Comparison of ENCODE assay signal across 23 cellular contexts in genomic region chrX:105715746-105716145, GRCh38.
DNase-seq lines count a peak whose midpoint lies in the region; ATAC-seq, FAIRE-seq and TF ChIP-seq lines count a peak whose summit lies in the region.
"Had no signal": no experiment of that assay in that cellular context is flagged by ENCODE, and none has a peak within 500 bp of the region (broad histone marks: within the 10 kb centered on the region; RNA-seq: fewer than 3 reads in every experiment).

No MANE protein-coding gene starts in this region.

- H3K9me2 ChIP-seq in PC-3 (replicated peaks; ENCODE audit: low read length) (no peaks in the 10 kb centered on the region), GM23338 (ENCODE audit: insufficient read depth) (no peaks in the 10 kb centered on the region)

- H2AFZ ChIP-seq in PC-3 (ENCODE audit: low read length) (no peak overlapping the region), trophoblast cell (ENCODE audit: insufficient read depth, low read length, poor library complexity) (no peak overlapping the region), GM23338 (no peak overlapping the region)

- no peak for FAIRE-seq in bronchial epithelial cell (lab: Jason Lieb, UNC)
- FAIRE-seq: A549, D721Med, G401.6, GM12891, GM19239 had no signal

- H3K23ac ChIP-seq in trophoblast cell (ENCODE audit: low read length): no peak overlapping the region

- no peaks in the 10 kb centered on the region for H3K36me3 ChIP-seq in PC-3 (ENCODE audit: low read depth, low read length)
- H3K36me3 ChIP-seq in bronchial epithelial cell (ENCODE audit: control insufficient read depth, insufficient read depth, low read length): no peaks in the 10 kb centered on the region
- no peaks in the 10 kb centered on the region for H3K36me3 ChIP-seq in trophoblast cell (ENCODE audit: control insufficient read depth in 1 of 2, insufficient read depth in 2 of 2, low read length in 2 of 2)
- no peaks in the 10 kb centered on the region for H3K36me3 ChIP-seq in GM23338 (ENCODE audit: insufficient read depth)
- H3K36me3 ChIP-seq: BLaER1 treated with 17β-estradiol and CSF1 and Interleukin-3, amounts not matched to agents 10 nM and 100 nM had no signal

- H3K27ac Mint-ChIP-seq in type B pancreatic cell (peak overlapping the region; percentile 61), GM23338 (no peak overlapping the region)
- no peak overlapping the region for H3K27ac Mint-ChIP-seq in T-helper 2 cell treated with Interferon-gamma antibody and Interleukin-4, amounts not matched to agents 5 μg/mL and 100 μg/mL, for 36 hours
- H3K27ac Mint-ChIP-seq: B cell; CD4-positive, alpha-beta T cell; CD8-positive, alpha-beta T cell had no signal

- peaks cover 15% of the 10 kb centered on the region for H3K9me3 Mint-ChIP-seq in type B pancreatic cell
- peaks cover 4% of the 10 kb centered on the region; the same call in 2 of the 3 replicates for H3K9me3 Mint-ChIP-seq in GM23338
- H3K9me3 Mint-ChIP-seq in T-helper 2 cell treated with Interferon-gamma antibody and Interleukin-4, amounts not matched to agents 5 μg/mL and 100 μg/mL, for 36 hours: no peaks in the 10 kb centered on the region
- H3K9me3 Mint-ChIP-seq: CD4-positive, alpha-beta T cell; CD8-positive, alpha-beta T cell had no signal

- H3K4me1 Mint-ChIP-seq in type B pancreatic cell (ENCODE audit: unreplicated experiment): no peaks in the 10 kb centered on the region
- no peaks in the 10 kb centered on the region; the same call in 2 of the 3 replicates for H3K4me1 Mint-ChIP-seq in GM23338
- H3K4me1 Mint-ChIP-seq in T-helper 2 cell treated with Interferon-gamma antibody and Interleukin-4, amounts not matched to agents 5 μg/mL and 100 μg/mL, for 36 hours (ENCODE audit: low read depth): no peaks in the 10 kb centered on the region
- H3K4me1 Mint-ChIP-seq: B cell had no signal

- H3K36me3 Mint-ChIP-seq in type B pancreatic cell (no peaks in the 10 kb centered on the region), GM23338 (ENCODE audit: low read depth) (no peaks in the 10 kb centered on the region; the same call in 2 of the 3 replicates)
- H3K36me3 Mint-ChIP-seq in T-helper 2 cell treated with Interferon-gamma antibody and Interleukin-4, amounts not matched to agents 5 μg/mL and 100 μg/mL, for 36 hours (ENCODE audit: low read depth): no peaks in the 10 kb centered on the region
- H3K36me3 Mint-ChIP-seq: CD8-positive, alpha-beta T cell had no signal

- CTCF ChIA-PET in PC-3 (lab: Charles Lee): no interaction called here

- no peak overlapping the region for H4K8ac ChIP-seq in trophoblast cell (ENCODE audit: low read depth, low read length)

- H3K79me2 ChIP-seq in PC-3 (ENCODE audit: low read length): no peaks in the 10 kb centered on the region
- no peaks in the 10 kb centered on the region for H3K79me2 ChIP-seq in trophoblast cell (ENCODE audit: control insufficient read depth, insufficient read depth, low read length, poor library complexity)
- no peaks in the 10 kb centered on the region for H3K79me2 ChIP-seq in GM23338 (replicated peaks; ENCODE audit: insufficient read depth)

- intact Hi-C loops in PC-3 (cut with micrococcal nuclease): no loop called here

- no peak overlapping the region for H2BK12ac ChIP-seq in trophoblast cell (ENCODE audit: low read length)

- peak; percentile 72 for DNase-seq in PC-3
- DNase-seq in bronchial epithelial cell (ENCODE audit: low read depth): peak; percentile 23
- peak; percentile 60 to 96 for DNase-seq in trophoblast cell
- no peak for DNase-seq in type B pancreatic cell (ENCODE audit: extremely low spot score, unreplicated experiment)
- DNase-seq in NCI-H1092 (lab: John Stamatoyannopoulos, UW): no peak
- no peak for DNase-seq in GM23338 (ENCODE audit: low spot score)
- no peak for DNase-seq in T-helper 2 cell treated with Interferon-gamma antibody and Interleukin-4, amounts not matched to agents 5 μg/mL and 100 μg/mL, for 36 hours (ENCODE audit: low spot score)
- DNase-seq: AML-193; Caco-2; Calu3; CD4-positive, alpha-beta T cell; CD8-positive, alpha-beta T cell; DMS79 treated with DMSO at 0.1 percent for 48 hours; GF-D8 had no signal

- H3K4ac ChIP-seq in trophoblast cell (ENCODE audit: low read depth, low read length): no peak overlapping the region

- H3K4me1 ChIP-seq in PC-3 (ENCODE audit: insufficient read depth, low read length) (peaks cover 14% of the 10 kb centered on the region), trophoblast cell (ENCODE audit: control insufficient read depth in 1 of 2, insufficient read depth in 2 of 2, low read length in 2 of 2) (no peaks in the 10 kb centered on the region), GM23338 (ENCODE audit: insufficient read depth) (no peaks in the 10 kb centered on the region)
- H3K4me1 ChIP-seq: A549; BLaER1 treated with 17β-estradiol and CSF1 and Interleukin-3, amounts not matched to agents 10 nM and 100 nM had no signal

- H3K27me3 ChIP-seq in PC-3 (ENCODE audit: low read length) (no peaks in the 10 kb centered on the region), bronchial epithelial cell (ENCODE audit: control insufficient read depth, insufficient read depth, low read length) (no peaks in the 10 kb centered on the region), trophoblast cell (ENCODE audit: insufficient read depth, low read length) (no peaks in the 10 kb centered on the region), GM23338 (ENCODE audit: insufficient read depth) (no peaks in the 10 kb centered on the region)

- H3K14ac ChIP-seq in trophoblast cell (ENCODE audit: low read length): no peak overlapping the region

- H3K4me3 ChIP-seq in PC-3 (ENCODE audit: low read length): no peak overlapping the region
- H3K4me3 ChIP-seq in bronchial epithelial cell (ENCODE audit: low read depth, low read length): no peak overlapping the region
- no peak overlapping the region for H3K4me3 ChIP-seq in trophoblast cell (ENCODE audit: low read depth, low read length)
- H3K4me3 ChIP-seq in GM23338: no peak overlapping the region
- H3K4me3 ChIP-seq: A549; BLaER1 treated with 17β-estradiol and CSF1 and Interleukin-3, amounts not matched to agents 10 nM and 100 nM had no signal

- H3K27me3 Mint-ChIP-seq in type B pancreatic cell (no peaks in the 10 kb centered on the region), GM23338 (ENCODE audit: insufficient read depth, low read depth, poor library complexity) (no peaks in the 10 kb centered on the region)
- H3K27me3 Mint-ChIP-seq in T-helper 2 cell treated with Interferon-gamma antibody and Interleukin-4, amounts not matched to agents 5 μg/mL and 100 μg/mL, for 36 hours (ENCODE audit: low read depth): no peaks in the 10 kb centered on the region
- H3K27me3 Mint-ChIP-seq: B cell; CD4-positive, alpha-beta T cell had no signal

- H3K18ac ChIP-seq in trophoblast cell (ENCODE audit: low read length): no peak overlapping the region

- ATAC-seq in PC-3 (no peak), GM23338 (no peak)
- ATAC-seq: A549; CD8-positive, alpha-beta T cell had no signal

- peak overlapping the region; percentile 7; the same call in 1 of the 2 replicates for H3K4me2 ChIP-seq in PC-3 (ENCODE audit: low read length)
- H3K4me2 ChIP-seq in trophoblast cell (ENCODE audit: low read length): no peak overlapping the region
- no peak overlapping the region for H3K4me2 ChIP-seq in GM23338
- H3K4me2 ChIP-seq: A549; BLaER1 treated with 17β-estradiol and CSF1 and Interleukin-3, amounts not matched to agents 10 nM and 100 nM had no signal

- H4K20me1 ChIP-seq in PC-3 (ENCODE audit: low read length): no peaks in the 10 kb centered on the region
- no peaks in the 10 kb centered on the region for H4K20me1 ChIP-seq in GM23338 (replicated peaks; ENCODE audit: insufficient read depth)
- H4K20me1 ChIP-seq: BLaER1 treated with 17β-estradiol and CSF1 and Interleukin-3, amounts not matched to agents 10 nM and 100 nM had no signal

- POLR2A ChIA-PET in PC-3 (lab: Charles Lee; ENCODE audit: unreplicated experiment): no interaction called here

- no peak overlapping the region for H2BK120ac ChIP-seq in trophoblast cell (ENCODE audit: insufficient read depth, low read length, poor library complexity)

- no peak overlapping the region for H3K9ac ChIP-seq in PC-3 (ENCODE audit: low read length)
- H3K9ac ChIP-seq in trophoblast cell (ENCODE audit: low read length): no peak overlapping the region
- H3K9ac ChIP-seq: BLaER1 treated with 17β-estradiol and CSF1 and Interleukin-3, amounts not matched to agents 10 nM and 100 nM had no signal

- TF ChIP-seq CTCF in PC-3 (conservative IDR thresholded peaks at IDR 0.05; ENCODE audit: low read depth, low read length) (no peak), bronchial epithelial cell (IDR thresholded peaks at IDR 0.05; ENCODE audit: insufficient read depth, low read length, severe bottlenecking) (no peak), type B pancreatic cell (conservative IDR thresholded peaks at IDR 0.05) (no peak), GM23338 (conservative IDR thresholded peaks at IDR 0.05; ENCODE audit: low read depth in 2 of 2) (no peak)

- H2BK5ac ChIP-seq in trophoblast cell (ENCODE audit: low read depth, low read length, poor library complexity): no peak overlapping the region

- H3F3A ChIP-seq in PC-3 (ENCODE audit: low read length, unreplicated experiment) (no peaks in the 10 kb centered on the region), GM23338 (replicated peaks; ENCODE audit: low read depth) (no peaks in the 10 kb centered on the region)

- H3K27ac ChIP-seq in PC-3 (ENCODE audit: low read length) (peak overlapping the region; percentile 29), trophoblast cell (ENCODE audit: low read depth, low read length) (no peak overlapping the region), GM23338 (ENCODE audit: low read depth) (no peak overlapping the region)
- H3K27ac ChIP-seq: 22Rv1; A549; BLaER1 treated with 17β-estradiol and CSF1 and Interleukin-3, amounts not matched to agents 10 nM and 100 nM; C4-2B had no signal

- no peak overlapping the region for H4K12ac ChIP-seq in trophoblast cell (ENCODE audit: low read depth, low read length)

- no peaks in the 10 kb centered on the region for H3K9me3 ChIP-seq in PC-3 (ENCODE audit: low read length)
- H3K9me3 ChIP-seq in trophoblast cell (ENCODE audit: insufficient read depth, low read depth, low read length): peaks cover 2% of the 10 kb centered on the region
- H3K9me3 ChIP-seq: A549, Caco-2 had no signal

- H3K4me3 Mint-ChIP-seq in type B pancreatic cell (peak overlapping the region; percentile 68), GM23338 (no peak overlapping the region)
- H3K4me3 Mint-ChIP-seq in T-helper 2 cell treated with Interferon-gamma antibody and Interleukin-4, amounts not matched to agents 5 μg/mL and 100 μg/mL, for 36 hours: no peak overlapping the region
- H3K4me3 Mint-ChIP-seq: B cell; CD4-positive, alpha-beta T cell; CD8-positive, alpha-beta T cell had no signal

- H4K91ac ChIP-seq in trophoblast cell (ENCODE audit: low read depth, low read length): no peak overlapping the region

- BruUV-seq in PC-3 (replicated peaks; lab: Mats Ljungman, UMichigan): no TSS peak

- H3K79me1 ChIP-seq in trophoblast cell (ENCODE audit: low read length): no peaks in the 10 kb centered on the region

- H2AK5ac ChIP-seq in trophoblast cell (ENCODE audit: low read length): no peak overlapping the region

TF ChIP-seq in GM23338, 12 proteins besides CTCF, POLR2A, EP300 and RAD21 (continues in another document):
- no peak for TF ChIP-seq EZH2phosphoT487 (IDR thresholded peaks at IDR 0.05; ENCODE audit: unreplicated experiment)
- TF ChIP-seq NANOG (IDR thresholded peaks at IDR 0.05; ENCODE audit: borderline replicate concordance): no peak
- no peak for TF ChIP-seq ZNF114 (CRISPR knock-in tag; IDR thresholded peaks at IDR 0.05)

Comparison
In these comparisons a context has a peak if more than half of its experiments do, and no peak if none do; other contexts are left out.
1. DNase-seq: peak in PC-3 (single experiment), bronchial epithelial cell (single experiment) and trophoblast cell (2 of 2); none in type B pancreatic cell (single experiment), NCI-H1092 (single experiment), GM23338 (single experiment) and T-helper 2 cell treated with Interferon-gamma antibody and Interleukin-4, amounts not matched to agents 5 μg/mL and 100 μg/mL, for 36 hours (single experiment).